Comparison of ENCODE assay signal across 9 cellular contexts in genomic region chr15:80856809-80857377, GRCh38.
DNase-seq lines count a peak whose midpoint lies in the region; ATAC-seq lines count a peak whose summit lies in the region.
"Had no signal": no experiment of that assay in that cellular context is flagged by ENCODE, and none has a peak within 500 bp of the region (broad histone marks: within the 10 kb centered on the region; RNA-seq: fewer than 3 reads in every experiment).

No MANE protein-coding gene starts in this region.

- peak overlapping the region in 5 of 8 donors; percentile 3 to 47 (median 41) for H3K4me3 Mint-ChIP-seq in CD4-positive, alpha-beta memory T cell

- no peak for DNase-seq in CD4-positive, alpha-beta memory T cell
- DNase-seq in NCI-H1417 treated with DMSO at 0.1 percent for 48 hours (lab: John Stamatoyannopoulos, UW) (peak; percentile 48), cerebellum (ENCODE audit: low spot score) (peak; percentile 91), mucosa of gallbladder (ENCODE audit: low spot score) (peak; percentile 88), mesenteric fat pad (ENCODE audit: low spot score) (no peak)
- DNase-seq in NK-92 treated with Interleukin-12 subunit alpha and Interleukin-12 subunit beta, amount 100 ng/mL, for 24 hours (lab: John Stamatoyannopoulos, UW): no peak
- DNase-seq: WERI-Rb-1 had no signal

- peak overlapping the region in 3 of 7 donors; percentile 14 to 72 (median 61) for H3K27ac Mint-ChIP-seq in CD4-positive, alpha-beta memory T cell

- H3K27ac ChIP-seq in CD4-positive, alpha-beta memory T cell (ENCODE audit: low read depth, low read length): no peak overlapping the region
- H3K27ac ChIP-seq: WERI-Rb-1 had no signal

- CTCF ChIA-PET in CD4-positive, alpha-beta memory T cell (lab: Charles Lee; ENCODE audit: partially characterized antibody): no interaction called here

- H3K4me1 Mint-ChIP-seq in CD4-positive, alpha-beta memory T cell: peaks cover 7 to 23% (median 12%) of the 10 kb centered on the region in 4 donors

- no peaks in the 10 kb centered on the region for H3K36me3 ChIP-seq in CD4-positive, alpha-beta memory T cell (ENCODE audit: insufficient read depth, low read length)
- H3K36me3 ChIP-seq: WERI-Rb-1 had no signal

- intact Hi-C loops in CD4-positive, alpha-beta memory T cell (cut with micrococcal nuclease): no loop called here

- H3K4me1 ChIP-seq in CD4-positive, alpha-beta memory T cell (ENCODE audit: insufficient read depth, low read length): peaks cover 15% of the 10 kb centered on the region

- no peak for ATAC-seq in HG03045 (IDR thresholded peaks at IDR 0.05; ENCODE audit: unreplicated experiment)
- no peak for ATAC-seq in HG03039 (IDR thresholded peaks at IDR 0.05; ENCODE audit: unreplicated experiment)

- no peaks in the 10 kb centered on the region for H3K27me3 ChIP-seq in CD4-positive, alpha-beta memory T cell (ENCODE audit: insufficient read depth, low read length)

- POLR2A ChIA-PET in CD4-positive, alpha-beta memory T cell (lab: Charles Lee; ENCODE audit: partially characterized antibody): no interaction called here

- H3K27me3 Mint-ChIP-seq in CD4-positive, alpha-beta memory T cell: peaks cover 2% of the 10 kb centered on the region in 2 donors

- H3K9me3 ChIP-seq in CD4-positive, alpha-beta memory T cell (ENCODE audit: control insufficient read depth in 1 of 2, low read length in 2 of 2): no peaks in the 10 kb centered on the region

- no peaks in the 10 kb centered on the region for H3K36me3 Mint-ChIP-seq in CD4-positive, alpha-beta memory T cell

- H3K4me3 ChIP-seq in CD4-positive, alpha-beta memory T cell (ENCODE audit: low read length in 2 of 2): no peak overlapping the region

- H3K9me3 Mint-ChIP-seq in CD4-positive, alpha-beta memory T cell: peaks cover 0 to 3% (median 0%) of the 10 kb centered on the region in 8 donors

Comparison
In these comparisons a context has a peak if more than half of its experiments do, and no peak if none do; other contexts are left out.
1. DNase-seq: peak in NCI-H1417 treated with DMSO at 0.1 percent for 48 hours (single experiment), cerebellum (single experiment) and mucosa of gallbladder (single experiment); none in CD4-positive, alpha-beta memory T cell (0 of 5), NK-92 treated with Interleukin-12 subunit alpha and Interleukin-12 subunit beta, amount 100 ng/mL, for 24 hours (single experiment) and mesenteric fat pad (single experiment).